ENCODE assay signal across 8 cellular contexts in genomic region chr5:138178516-138179276, GRCh38. TPM values are rescaled to one million over a fixed set of nuclear protein-coding genes. Genes with fewer than 3 reads are reported as not detected.
A peak's percentile ranks its signal among the peaks of the same experiment; 100 is the strongest.
DNase-seq lines count a peak whose midpoint lies in the region; ATAC-seq and TF ChIP-seq lines count a peak whose summit lies in the region.

BRD8 (minus strand) TSS chr5:138178630; CDS start chr5:138178614, 16 bp downstream.
KIF20A (plus strand) TSS chr5:138179112; CDS start chr5:138179681, 569 bp downstream.

- no CpG with 5 or more reads among the region's 41 CpGs for WGBS in mesendoderm (ENCODE audit: extremely low coverage, insufficient coverage, low lambda C conversion rate)

- no TSS peak for BruUV-seq in Calu3 (replicated peaks; lab: Mats Ljungman, UMichigan)

- in situ Hi-C loops in endometrial microvascular endothelial cells (cut with HindIII; ENCODE audit: inconsistent ontology term, low pct_unique_long_range_greater_than_20kb, low sequenced_read_pairs): no loop called here

- H2BK15ac ChIP-seq in mesendoderm (replicated peaks; ENCODE audit: low read depth): no peak within 1 kb of the TSS

- no peak within 1 kb of the TSS for H3K4me3 Mint-ChIP-seq in Calu3 (ENCODE audit: low read depth, unreplicated experiment)

- H3K79me2 ChIP-seq in mesendoderm (ENCODE audit: control insufficient read depth, insufficient read depth, low read length): peaks cover 19% of the 10 kb centered on the region

- H3K4me2 ChIP-seq in mesendoderm (ENCODE audit: low read length): peak within 1 kb of the TSS; percentile 87

- intact Hi-C loops in Calu3 (cut with micrococcal nuclease; ENCODE audit: unreplicated experiment): loop anchor here (1.0 kb wide), 1 partner anchor 35 kb away; the partner anchor contains the start of gene CDC23

- CTCF ChIA-PET in Calu3 (lab: Charles Lee): interaction anchor here (0.9 to 1.2 kb wide), 4 partner anchors 16 to 325 kb away, joined by 3 to 8 read pairs (median 3); no protein-coding TSS in a partner anchor

- H3K27me3 Mint-ChIP-seq in Calu3 (ENCODE audit: unreplicated experiment): no peaks in the 10 kb centered on the region

- H2BK5ac ChIP-seq in mesendoderm (ENCODE audit: low read length): peak within 1 kb of the TSS; percentile 78

- peak; percentile 82 for ATAC-seq in GM21390 (IDR thresholded peaks at IDR 0.05; ENCODE audit: unreplicated experiment)

- peaks cover 21% of the 10 kb centered on the region for H3K36me3 Mint-ChIP-seq in Calu3 (ENCODE audit: insufficient read depth, unreplicated experiment)

- peaks cover 9% of the 10 kb centered on the region for H3K79me1 ChIP-seq in mesendoderm (ENCODE audit: low read length)

- H3K4ac ChIP-seq in mesendoderm (ENCODE audit: low read depth, low read length): peak within 1 kb of the TSS; percentile 61

- DNase-seq in Calu3: peak; percentile 95
- DNase-seq in HUDEP-2 (lab: John Stamatoyannopoulos, UW; ENCODE audit: unreplicated experiment in 76 of 76): peak in 75 of 76 experiments; percentile 46 to 98 (median 93)
- DNase-seq in NOMO-1 treated with dmso at 0.1 percent for 144 hours (lab: John Stamatoyannopoulos, UW; ENCODE audit: unreplicated experiment): peak; percentile 96
- peak; percentile 76 to 79 for DNase-seq in activated CD8-positive, alpha-beta memory T cell treated with anti-CD3 and anti-CD28 coated beads for 4 hours (ENCODE audit: low read depth in 2 of 2)
- DNase-seq in mesendoderm: peak; percentile 99
- peak; percentile 83 for DNase-seq in stimulated activated CD8-positive, alpha-beta memory T cell treated with anti-CD3 and anti-CD28 coated beads, Interleukin-15, amount 100 ng/mL, for 1 hour (ENCODE audit: low read depth)

- H3K23ac ChIP-seq in mesendoderm (ENCODE audit: low read length): peak within 1 kb of the TSS; percentile 55

- peak within 1 kb of the TSS; percentile 65 for H3K18ac ChIP-seq in mesendoderm (ENCODE audit: low read length)

- H3K9me3 Mint-ChIP-seq in Calu3 (ENCODE audit: low read depth, unreplicated experiment): no peaks in the 10 kb centered on the region

- peak within 1 kb of the TSS; percentile 95 for H3K4me3 ChIP-seq in mesendoderm (ENCODE audit: low read length)

- H3K27ac Mint-ChIP-seq in Calu3 (ENCODE audit: unreplicated experiment): no peak within 1 kb of the TSS

- TF ChIP-seq CTCF in Calu3 (IDR thresholded peaks at IDR 0.05; ENCODE audit: unreplicated experiment): no peak

- peaks cover 17% of the 10 kb centered on the region for H3K36me3 ChIP-seq in mesendoderm (ENCODE audit: control insufficient read depth, insufficient read depth, low read length)

- H3K4me1 Mint-ChIP-seq in Calu3 (ENCODE audit: low read depth, unreplicated experiment): no peaks in the 10 kb centered on the region

- H3K4me1 ChIP-seq in mesendoderm (ENCODE audit: control insufficient read depth, low read depth, low read length): peaks cover 4% of the 10 kb centered on the region

- H3K27me3 ChIP-seq in mesendoderm (ENCODE audit: insufficient read depth, low read length, poor library complexity): no peaks in the 10 kb centered on the region

- no peak within 1 kb of the TSS for H2AK5ac ChIP-seq in mesendoderm (ENCODE audit: low read length)

- H2BK120ac ChIP-seq in mesendoderm (ENCODE audit: low read depth, low read length): no peak within 1 kb of the TSS

- peak within 1 kb of the TSS; percentile 96 for H3K56ac ChIP-seq in mesendoderm (ENCODE audit: low read length)

- peak within 1 kb of the TSS; percentile 96 for H3K9ac ChIP-seq in mesendoderm (ENCODE audit: low read length)

- peak within 1 kb of the TSS; percentile 33 for H3K27ac ChIP-seq in mesendoderm (ENCODE audit: low read depth, low read length)

- H4K5ac ChIP-seq in mesendoderm (ENCODE audit: low read length): peak within 1 kb of the TSS; percentile 41

- no peak within 1 kb of the TSS for H4K8ac ChIP-seq in mesendoderm (ENCODE audit: low read depth, low read length)

RNA-seq across cellular contexts. Expression of gene BRD8, which starts in this region (rescaled TPM):
- 120 and 124 TPM in 2 replicates for total RNA-seq in Calu3 (2022)
- 37.1 TPM for total RNA-seq in endometrial microvascular endothelial cells (ENCODE audit: inconsistent ontology term)
- polyA plus RNA-seq in mesendoderm (2013, experiment 1 of 2): 50.3 TPM
- 45.1 TPM for polyA plus RNA-seq in mesendoderm (2013, experiment 2 of 2)

RNA-seq across cellular contexts. Expression of gene KIF20A, which starts in this region (rescaled TPM):
- total RNA-seq in Calu3 (2022) (52.6 and 68.9 TPM in 2 replicates), endometrial microvascular endothelial cells (ENCODE audit: inconsistent ontology term) (106 TPM)
- polyA plus RNA-seq in mesendoderm (2013, experiment 1 of 2): 55.9 TPM
- polyA plus RNA-seq in mesendoderm (2013, experiment 2 of 2): 56.5 TPM

Comparison
In these comparisons a context has a peak if more than half of its experiments do, and no peak if none do; other contexts are left out.
1. Peak in every context shown above with its lines: DNase-seq, ATAC-seq, H3K4me3 ChIP-seq and H3K27ac ChIP-seq.